In the genomic region with DNA sequence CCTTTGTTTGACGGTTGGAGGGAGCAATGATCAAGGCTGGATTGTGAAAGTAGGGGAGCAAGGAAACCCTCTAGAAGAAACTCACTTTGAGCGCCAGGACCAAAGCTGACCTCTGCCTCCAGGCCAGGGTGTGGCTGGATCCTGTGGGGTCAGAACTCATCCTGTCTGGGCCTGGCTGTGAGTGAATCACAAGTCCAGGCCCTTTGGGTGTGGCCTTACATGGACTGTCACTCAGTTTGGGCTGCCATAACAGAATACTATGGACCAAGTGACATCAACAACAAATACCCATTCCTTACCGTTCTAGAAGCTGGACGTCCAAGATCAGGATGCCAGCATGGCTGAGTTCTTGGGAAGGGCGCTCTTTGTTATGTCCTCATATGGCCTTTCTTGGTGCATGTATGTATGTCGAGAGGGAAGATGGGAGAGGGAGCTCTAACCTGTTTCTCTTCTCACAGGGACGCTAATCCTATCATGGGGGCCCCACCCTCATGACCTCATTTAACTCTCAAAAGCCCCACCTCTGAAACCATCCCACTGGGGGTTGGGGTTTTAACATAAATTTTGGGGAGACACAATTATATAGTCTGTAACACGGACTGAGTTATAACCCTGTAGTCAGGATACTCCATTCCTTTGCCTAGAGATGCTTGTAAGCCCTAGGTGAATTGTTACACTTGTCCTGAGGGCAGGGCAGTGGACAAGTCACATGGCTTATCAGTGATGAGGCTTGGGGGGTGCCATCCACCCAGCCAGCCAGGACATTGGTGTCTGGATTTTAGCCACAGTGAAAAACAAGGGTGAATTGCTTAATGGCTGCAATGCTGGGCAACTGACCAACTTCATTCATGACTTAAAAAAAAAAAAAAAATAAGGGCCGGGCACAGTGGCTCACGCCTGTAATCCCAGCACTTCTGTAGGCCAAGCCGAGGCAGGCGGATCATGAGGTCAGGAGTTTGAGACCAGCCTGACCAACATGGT, we compare ENCODE assay signal across 10 cellular contexts.
"Had no signal": no experiment of that assay in that cellular context is flagged by ENCODE, and none has a peak within 500 bp of the region (broad histone marks: within the 10 kb centered on the region; RNA-seq: fewer than 3 reads in every experiment).

No MANE protein-coding gene starts in this region.

- H3K27ac ChIP-seq: gastroesophageal sphincter, heart right ventricle, right atrium auricular region, testis, upper lobe of left lung had no signal

- DNase-seq: activated CD4-positive, CD25-positive, alpha-beta regulatory T cell treated with anti-CD3 and anti-CD28 coated beads, Interleukin-2, amount 50 U/mL, for 72 hours; activated naive CD4-positive, alpha-beta T cell; heart right ventricle; naive thymus-derived CD8-positive, alpha-beta T cell; testis; upper lobe of left lung had no signal

- H3K36me3 ChIP-seq: right atrium auricular region, upper lobe of left lung had no signal

- ATAC-seq: gastroesophageal sphincter; heart right ventricle; naive thymus-derived CD8-positive, alpha-beta T cell had no signal

- H3K4me1 Mint-ChIP-seq: naive thymus-derived CD8-positive, alpha-beta T cell had no signal

- H3K27me3 ChIP-seq: gastroesophageal sphincter, heart right ventricle, right atrium auricular region, testis, upper lobe of left lung had no signal

- H3K27ac Mint-ChIP-seq: activated T-helper 1 cell treated with anti-CD3 and anti-CD28 coated beads, Interleukin-12 subunit alpha, Interleukin-12 subunit beta, Interleukin-2, Interleukin-4 antibody, amounts not matched to agents 30 ng/mL and 10 ng/mL and 1 ng/mL, durations not matched to agents 14 hours and 24 hours and 36 hours; naive thymus-derived CD8-positive, alpha-beta T cell; stimulated activated naive CD8-positive, alpha-beta T cell treated with anti-CD3 and anti-CD28 coated beads, Interleukin-15, Interleukin-2, amounts not matched to agents 100 ng/mL and 50 ng/mL, for 24 hours had no signal

- H3K9me3 Mint-ChIP-seq: activated T-helper 1 cell treated with anti-CD3 and anti-CD28 coated beads, Interleukin-12 subunit alpha, Interleukin-12 subunit beta, Interleukin-2, Interleukin-4 antibody, amounts not matched to agents 30 ng/mL and 10 ng/mL and 1 ng/mL, durations not matched to agents 14 hours and 24 hours and 36 hours; naive thymus-derived CD8-positive, alpha-beta T cell; stimulated activated naive CD8-positive, alpha-beta T cell treated with anti-CD3 and anti-CD28 coated beads, Interleukin-15, Interleukin-2, amounts not matched to agents 100 ng/mL and 50 ng/mL, for 24 hours had no signal

- H3K4me1 ChIP-seq: heart right ventricle, right atrium auricular region had no signal

- H3K9me3 ChIP-seq: gastroesophageal sphincter, right atrium auricular region, testis, upper lobe of left lung had no signal

- H3K27me3 Mint-ChIP-seq: naive thymus-derived CD8-positive, alpha-beta T cell; stimulated activated naive CD8-positive, alpha-beta T cell treated with anti-CD3 and anti-CD28 coated beads, Interleukin-15, Interleukin-2, amounts not matched to agents 100 ng/mL and 50 ng/mL, for 24 hours had no signal

- H3K4me3 Mint-ChIP-seq: activated T-helper 1 cell treated with anti-CD3 and anti-CD28 coated beads, Interleukin-12 subunit alpha, Interleukin-12 subunit beta, Interleukin-2, Interleukin-4 antibody, amounts not matched to agents 30 ng/mL and 10 ng/mL and 1 ng/mL, durations not matched to agents 14 hours and 24 hours and 36 hours; naive thymus-derived CD8-positive, alpha-beta T cell; stimulated activated naive CD8-positive, alpha-beta T cell treated with anti-CD3 and anti-CD28 coated beads, Interleukin-15, Interleukin-2, amounts not matched to agents 100 ng/mL and 50 ng/mL, for 24 hours had no signal

- H3K4me3 ChIP-seq: gastroesophageal sphincter, heart right ventricle, right atrium auricular region, testis, upper lobe of left lung had no signal
